Comparison of ENCODE assay signal across 8 cellular contexts in the genomic region with DNA sequence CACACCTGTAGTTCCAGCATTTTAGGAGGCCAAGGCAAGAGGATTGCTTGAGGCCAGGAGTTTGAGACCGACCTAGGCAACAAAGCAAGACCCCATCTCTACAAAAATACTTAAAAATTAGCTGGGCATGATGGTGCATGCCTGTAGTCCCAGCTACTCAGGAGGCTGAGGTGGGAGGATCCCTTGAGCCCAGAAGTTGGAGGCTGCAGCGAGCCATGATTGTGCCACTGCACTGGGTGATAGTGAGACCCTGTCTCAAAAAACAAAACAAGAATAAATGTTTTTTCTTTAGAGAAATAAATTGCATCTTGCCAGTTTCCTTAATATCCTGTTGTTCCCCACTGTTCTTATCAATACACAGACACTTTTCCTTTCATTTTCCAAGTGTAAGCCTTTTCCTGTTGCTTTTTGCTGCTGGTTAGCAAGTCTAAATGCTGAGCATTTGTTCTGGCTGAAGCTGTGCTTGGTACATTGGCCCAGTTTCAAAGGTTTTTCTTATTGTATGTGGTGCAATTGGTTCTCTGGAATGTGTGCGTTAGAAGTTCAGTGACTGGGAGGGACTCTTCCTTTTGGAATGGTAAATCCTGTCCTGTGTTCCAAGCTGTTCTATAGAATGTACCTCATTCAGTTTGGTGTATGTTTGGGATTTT.
DNase-seq lines count a peak whose midpoint lies in the region; ATAC-seq and TF ChIP-seq lines count a peak whose summit lies in the region.

No MANE protein-coding gene starts in this region.

- H3K4me1 ChIP-seq in colonic mucosa (peaks cover 19% of the 10 kb centered on the region), stomach smooth muscle (ENCODE audit: control insufficient read depth, insufficient read depth, low read length) (peaks cover 63% of the 10 kb centered on the region), Peyer's patch (peaks cover 0 to 89% (median 5%) of the 10 kb centered on the region in 4 donors)

- H3K9me3 Mint-ChIP-seq in activated CD8-positive, alpha-beta memory T cell treated with anti-CD3 and anti-CD28 coated beads, Interleukin-2, amount 10 ng/mL, durations not matched to agents 7 days and 5 days (ENCODE audit: low read depth), result no peaks in the 10 kb centered on the region

- no peaks in the 10 kb centered on the region for H3K27me3 ChIP-seq in colonic mucosa
- H3K27me3 ChIP-seq in stomach smooth muscle (ENCODE audit: control insufficient read depth in 1 of 2, insufficient read depth in 2 of 2, low read length in 2 of 2), result no peaks in the 10 kb centered on the region
- no peaks in the 10 kb centered on the region for H3K27me3 ChIP-seq in Peyer's patch

- no peak overlapping the region for H3K4me3 ChIP-seq in colonic mucosa
- H3K4me3 ChIP-seq in stomach smooth muscle (ENCODE audit: low read length in 2 of 2), result peak overlapping the region; percentile 10 to 36
- H3K4me3 ChIP-seq in Peyer's patch, result peak overlapping the region in 1 of 4 donors; percentile 22

- no peak overlapping the region for H3K27ac Mint-ChIP-seq in activated CD8-positive, alpha-beta memory T cell treated with anti-CD3 and anti-CD28 coated beads, Interleukin-2, amount 10 ng/mL, durations not matched to agents 7 days and 5 days

- peaks cover 5% of the 10 kb centered on the region for H3K4me1 Mint-ChIP-seq in activated CD8-positive, alpha-beta memory T cell treated with anti-CD3 and anti-CD28 coated beads, Interleukin-2, amount 10 ng/mL, durations not matched to agents 7 days and 5 days

- no peak for TF ChIP-seq POLR2A in Peyer's patch (IDR thresholded peaks at IDR 0.05)

- no peak overlapping the region for H3K4me3 Mint-ChIP-seq in activated CD8-positive, alpha-beta memory T cell treated with anti-CD3 and anti-CD28 coated beads, Interleukin-2, amount 10 ng/mL, durations not matched to agents 7 days and 5 days

- CTCF ChIA-PET in activated CD8-positive, alpha-beta memory T cell treated with anti-CD3 and anti-CD28 coated beads, Interleukin-2, amount 10 ng/mL, durations not matched to agents 7 days and 5 days (lab: Charles Lee), result no interaction called here

- TF ChIP-seq CTCF in colonic mucosa (IDR thresholded peaks at IDR 0.05) (no peak), Peyer's patch (IDR thresholded peaks at IDR 0.05) (no peak)

- H3K27ac ChIP-seq in colonic mucosa, result peak overlapping the region; percentile 57
- H3K27ac ChIP-seq in stomach smooth muscle (ENCODE audit: low read length), result peak overlapping the region; percentile 12
- H3K27ac ChIP-seq in Peyer's patch, result peak overlapping the region in 2 of 4 donors; percentile 64 to 70

- H3K9me3 ChIP-seq in colonic mucosa, result no peaks in the 10 kb centered on the region
- no peaks in the 10 kb centered on the region for H3K9me3 ChIP-seq in stomach smooth muscle (ENCODE audit: control insufficient read depth in 2 of 2, low read length in 2 of 2)
- H3K9me3 ChIP-seq in Peyer's patch, result no peaks in the 10 kb centered on the region

- intact Hi-C loops in colonic mucosa (cut with DNase I) (no loop called here), left colon (cut with DNase I, micrococcal nuclease) (no loop called here)

- no peaks in the 10 kb centered on the region for H3K27me3 Mint-ChIP-seq in activated CD8-positive, alpha-beta memory T cell treated with anti-CD3 and anti-CD28 coated beads, Interleukin-2, amount 10 ng/mL, durations not matched to agents 7 days and 5 days

- no peaks in the 10 kb centered on the region for H3K36me3 Mint-ChIP-seq in activated CD8-positive, alpha-beta memory T cell treated with anti-CD3 and anti-CD28 coated beads, Interleukin-2, amount 10 ng/mL, durations not matched to agents 7 days and 5 days

- H3K9ac ChIP-seq in colonic mucosa (ENCODE audit: low read depth in 2 of 2, low read length in 2 of 2) (peak overlapping the region in 1 of 2 donors; percentile 57), stomach smooth muscle (ENCODE audit: low read length in 2 of 2) (peak overlapping the region in 1 of 2 donors; percentile 22)

- no peaks in the 10 kb centered on the region for H3K36me3 ChIP-seq in colonic mucosa
- H3K36me3 ChIP-seq in stomach smooth muscle (ENCODE audit: control insufficient read depth in 2 of 2, insufficient read depth in 2 of 2, low read length in 2 of 2), result no peaks in the 10 kb centered on the region
- no peaks in the 10 kb centered on the region for H3K36me3 ChIP-seq in Peyer's patch

- peak; percentile 79 for ATAC-seq in left colon
- no peak for ATAC-seq in activated CD8-positive, alpha-beta memory T cell treated with anti-CD3 and anti-CD28 coated beads, Interleukin-2, amount 10 ng/mL, durations not matched to agents 7 days and 5 days

- DNase-seq in HT1080 (ENCODE audit: low read depth) (peak; percentile 51), colonic mucosa (no peak), left colon (no peak), NCI-H2196 (lab: John Stamatoyannopoulos, UW; ENCODE audit: unreplicated experiment) (no peak), Peyer's patch (no peak), UCSD-AML1 (lab: John Stamatoyannopoulos, UW; ENCODE audit: unreplicated experiment) (no peak)
- no peak for DNase-seq in activated CD8-positive, alpha-beta memory T cell treated with anti-CD3 and anti-CD28 coated beads, Interleukin-2, amount 10 ng/mL, durations not matched to agents 7 days and 5 days
